Comparison of ENCODE assay signal across 29 cellular contexts in genomic region chr9:38146844-38147243, GRCh38.
"Had no signal": no experiment of that assay in that cellular context is flagged by ENCODE, and none has a peak within 500 bp of the region (broad histone marks: within the 10 kb centered on the region; RNA-seq: fewer than 3 reads in every experiment).

No MANE protein-coding gene starts in this region.

- H3K27ac Mint-ChIP-seq: activated CD4-positive, alpha-beta memory T cell treated with anti-CD3 and anti-CD28 coated beads, Interleukin-2, amount 10 ng/mL, durations not matched to agents 7 days and 5 days; activated CD4-positive, alpha-beta T cell treated with anti-CD3 and anti-CD28 coated beads for 36 hours; activated CD4-positive, alpha-beta T cell treated with anti-CD3 and anti-CD28 coated beads, Interleukin-2, amount 10 ng/mL, durations not matched to agents 24 days and 14 days; activated naive CD4-positive, alpha-beta T cell treated with anti-CD3 and anti-CD28 coated beads, Interleukin-2, amount 10 ng/mL, durations not matched to agents 7 days and 5 days; activated naive CD4-positive, alpha-beta T cell treated with anti-CD3 and anti-CD28 coated beads, Interleukin-2, amount 50 U/mL, for 72 hours; activated naive CD8-positive, alpha-beta T cell treated with anti-CD3 and anti-CD28 coated beads, Interleukin-2, amount 10 ng/mL, durations not matched to agents 7 days and 5 days; activated T-cell treated with anti-CD3 and anti-CD28 coated beads, Interleukin-2, amount 50 U/mL, for 24 hours; activated T-cell treated with anti-CD3 and anti-CD28 coated beads, Interleukin-2, amount 50 U/mL, for 72 hours; effector memory CD8-positive, alpha-beta T cell had no signal

- H3K27me3 ChIP-seq: ascending aorta had no signal

- H3K36me3 ChIP-seq: ascending aorta, brain microvascular endothelial cell, esophagus squamous epithelium, gastroesophageal sphincter had no signal

- ATAC-seq: activated CD4-positive, alpha-beta T cell treated with anti-CD3 and anti-CD28 coated beads for 36 hours; activated naive CD4-positive, alpha-beta T cell treated with anti-CD3 and anti-CD28 coated beads, Interleukin-2, amount 50 U/mL, for 72 hours; activated T-cell treated with anti-CD3 and anti-CD28 coated beads, Interleukin-2, amount 50 U/mL, for 72 hours; effector memory CD8-positive, alpha-beta T cell; gastroesophageal sphincter had no signal

- H3K9me3 ChIP-seq: ascending aorta, esophagus squamous epithelium, gastroesophageal sphincter had no signal

- H3K9me3 Mint-ChIP-seq: activated CD4-positive, alpha-beta memory T cell treated with anti-CD3 and anti-CD28 coated beads, Interleukin-2, amount 10 ng/mL, durations not matched to agents 7 days and 5 days; activated CD4-positive, alpha-beta T cell treated with anti-CD3 and anti-CD28 coated beads, Interleukin-2, amount 10 ng/mL, durations not matched to agents 24 days and 14 days; activated naive CD4-positive, alpha-beta T cell treated with anti-CD3 and anti-CD28 coated beads, Interleukin-2, amount 10 ng/mL, durations not matched to agents 7 days and 5 days; activated naive CD4-positive, alpha-beta T cell treated with anti-CD3 and anti-CD28 coated beads, Interleukin-2, amount 50 U/mL, for 72 hours; activated naive CD8-positive, alpha-beta T cell treated with anti-CD3 and anti-CD28 coated beads, Interleukin-2, amount 10 ng/mL, durations not matched to agents 7 days and 5 days; activated T-cell treated with anti-CD3 and anti-CD28 coated beads, Interleukin-2, amount 50 U/mL, for 24 hours; activated T-cell treated with anti-CD3 and anti-CD28 coated beads, Interleukin-2, amount 50 U/mL, for 72 hours; effector memory CD8-positive, alpha-beta T cell had no signal

- H3K4me3 Mint-ChIP-seq: activated CD4-positive, alpha-beta memory T cell treated with anti-CD3 and anti-CD28 coated beads, Interleukin-2, amount 10 ng/mL, durations not matched to agents 7 days and 5 days; activated CD4-positive, alpha-beta T cell treated with anti-CD3 and anti-CD28 coated beads for 36 hours; activated CD4-positive, alpha-beta T cell treated with anti-CD3 and anti-CD28 coated beads, Interleukin-2, amount 10 ng/mL, durations not matched to agents 24 days and 14 days; activated naive CD4-positive, alpha-beta T cell treated with anti-CD3 and anti-CD28 coated beads, Interleukin-2, amount 10 ng/mL, durations not matched to agents 7 days and 5 days; activated naive CD8-positive, alpha-beta T cell treated with anti-CD3 and anti-CD28 coated beads, Interleukin-2, amount 10 ng/mL, durations not matched to agents 7 days and 5 days; activated T-cell treated with anti-CD3 and anti-CD28 coated beads, Interleukin-2, amount 50 U/mL, for 24 hours; activated T-cell treated with anti-CD3 and anti-CD28 coated beads, Interleukin-2, amount 50 U/mL, for 72 hours; effector memory CD8-positive, alpha-beta T cell had no signal

- H3K4me1 Mint-ChIP-seq: activated CD4-positive, alpha-beta memory T cell treated with anti-CD3 and anti-CD28 coated beads, Interleukin-2, amount 10 ng/mL, durations not matched to agents 7 days and 5 days; activated CD4-positive, alpha-beta T cell treated with anti-CD3 and anti-CD28 coated beads for 36 hours; activated CD4-positive, alpha-beta T cell treated with anti-CD3 and anti-CD28 coated beads, Interleukin-2, amount 10 ng/mL, durations not matched to agents 24 days and 14 days; activated naive CD4-positive, alpha-beta T cell treated with anti-CD3 and anti-CD28 coated beads, Interleukin-2, amount 10 ng/mL, durations not matched to agents 7 days and 5 days; activated naive CD8-positive, alpha-beta T cell treated with anti-CD3 and anti-CD28 coated beads, Interleukin-2, amount 10 ng/mL, durations not matched to agents 7 days and 5 days had no signal

- H3K4me3 ChIP-seq: ascending aorta, esophagus squamous epithelium, gastroesophageal sphincter had no signal

- H3K36me3 Mint-ChIP-seq: activated naive CD4-positive, alpha-beta T cell treated with anti-CD3 and anti-CD28 coated beads, Interleukin-2, amount 10 ng/mL, durations not matched to agents 7 days and 5 days; activated naive CD4-positive, alpha-beta T cell treated with anti-CD3 and anti-CD28 coated beads, Interleukin-2, amount 50 U/mL, for 72 hours; activated naive CD8-positive, alpha-beta T cell treated with anti-CD3 and anti-CD28 coated beads, Interleukin-2, amount 10 ng/mL, durations not matched to agents 7 days and 5 days had no signal

- DNase-seq: activated CD4-positive, alpha-beta memory T cell treated with anti-CD3 and anti-CD28 coated beads, Interleukin-2, amount 10 ng/mL, durations not matched to agents 7 days and 5 days; activated CD4-positive, alpha-beta T cell treated with anti-CD3 and anti-CD28 coated beads for 36 hours; activated CD4-positive, alpha-beta T cell treated with anti-CD3 and anti-CD28 coated beads, Interleukin-2, amount 10 ng/mL, durations not matched to agents 24 days and 14 days; activated CD4-positive, CD25-positive, alpha-beta regulatory T cell; activated CD4-positive, CD25-positive, alpha-beta regulatory T cell treated with anti-CD3 and anti-CD28 coated beads, Interleukin-2, amount 50 U/mL, for 72 hours; activated CD8-positive, alpha-beta memory T cell treated with anti-CD3 and anti-CD28 coated beads, Interleukin-2, amount 50 U/mL, for 48 hours; activated gamma-delta T cell; activated naive CD4-positive, alpha-beta T cell; activated naive CD4-positive, alpha-beta T cell treated with anti-CD3 and anti-CD28 coated beads, Interleukin-2, amount 10 ng/mL, durations not matched to agents 7 days and 5 days; activated naive CD8-positive, alpha-beta T cell treated with anti-CD3 and anti-CD28 coated beads, Interleukin-2, amount 10 ng/mL, durations not matched to agents 7 days and 5 days; activated T-cell treated with anti-CD3 and anti-CD28 coated beads for 4 hours; activated T-cell treated with anti-CD3 and anti-CD28 coated beads, Interleukin-2, amount 50 U/mL, for 24 hours; activated T-cell treated with anti-CD3 and anti-CD28 coated beads, Interleukin-2, amount 50 U/mL, for 72 hours; brain microvascular endothelial cell; caudate nucleus; cortex of kidney; dermis blood vessel endothelial cell; effector CD4-positive, alpha-beta T cell; effector memory CD8-positive, alpha-beta T cell; esophagus squamous epithelium; foreskin melanocyte; T-helper 2 cell had no signal

- H3K27ac ChIP-seq: ascending aorta, brain microvascular endothelial cell, epithelial cell of prostate, esophagus squamous epithelium, gastroesophageal sphincter had no signal

- FAIRE-seq: colon, endometrium, endothelial cell of umbilical vein had no signal
